In the genomic region with DNA sequence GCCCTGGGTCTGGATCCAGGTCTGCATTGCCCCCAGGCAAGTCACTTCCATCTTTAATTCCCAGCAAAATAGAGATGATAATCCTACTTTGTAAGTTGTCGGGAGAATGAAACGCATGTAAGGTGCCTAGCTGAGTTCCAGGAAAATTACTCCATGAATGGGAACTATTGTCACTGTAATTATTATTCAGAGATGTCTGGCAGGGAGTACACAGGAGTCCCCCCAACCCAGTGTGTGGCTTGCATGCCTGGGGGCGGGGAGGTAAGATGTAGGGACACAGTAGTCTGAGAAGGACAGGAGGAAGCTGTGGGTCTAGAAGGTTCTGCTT, we compare ENCODE assay signal across 12 cellular contexts.
DNase-seq lines count a peak whose midpoint lies in the region; ATAC-seq lines count a peak whose summit lies in the region.
"Had no signal": no experiment of that assay in that cellular context is flagged by ENCODE, and none has a peak within 500 bp of the region (broad histone marks: within the 10 kb centered on the region; RNA-seq: fewer than 3 reads in every experiment).

No MANE protein-coding gene starts in this region.

- peak overlapping the region in 6 of 7 donors; percentile 2 to 94 (median 89) for H3K27ac Mint-ChIP-seq in CD4-positive, alpha-beta memory T cell
- H3K27ac Mint-ChIP-seq in activated T-helper 17 cell treated with anti-CD3 and anti-CD28 coated beads, Interleukin-2, amount 50 U/mL, for 72 hours, result peak overlapping the region; percentile 36

- no peak overlapping the region for H3K4me2 ChIP-seq in neuronal stem cell (ENCODE audit: insufficient read depth, low read length, poor library complexity, severe bottlenecking)
- H3K4me2 ChIP-seq: SK-N-SH had no signal

- no peak overlapping the region for H2BK12ac ChIP-seq in neuronal stem cell (ENCODE audit: low read length)

- H3K4me3 ChIP-seq in CD4-positive, alpha-beta memory T cell (ENCODE audit: low read length in 2 of 2), result no peak overlapping the region
- H3K4me3 ChIP-seq in neuronal stem cell (ENCODE audit: low read length in 2 of 2), result no peak overlapping the region
- H3K4me3 ChIP-seq: K562 had no signal

- H2AK5ac ChIP-seq in neuronal stem cell (ENCODE audit: low read depth, low read length), result no peak overlapping the region

- H3K27me3 ChIP-seq in CD4-positive, alpha-beta memory T cell (ENCODE audit: insufficient read depth, low read length), result no peaks in the 10 kb centered on the region
- H3K27me3 ChIP-seq in neuronal stem cell (ENCODE audit: control insufficient read depth in 3 of 3, insufficient read depth in 3 of 3, low read depth in 1 of 3, low read length in 3 of 3), result peaks cover 0 to 30% (median 0%) of the 10 kb centered on the region in 3 experiments

- H3K4me1 ChIP-seq in CD4-positive, alpha-beta memory T cell (ENCODE audit: insufficient read depth, low read length), result peaks cover 42% of the 10 kb centered on the region
- H3K4me1 ChIP-seq in neuronal stem cell (ENCODE audit: control insufficient read depth in 2 of 2, insufficient read depth in 1 of 2, low read depth in 1 of 2, low read length in 2 of 2), result peaks cover 0 to 22% of the 10 kb centered on the region in 2 donors

- no peak overlapping the region for H3K9ac ChIP-seq in neuronal stem cell (ENCODE audit: low read depth, low read length, poor library complexity)
- H3K9ac ChIP-seq: SK-N-SH had no signal

- H3K9me3 Mint-ChIP-seq in CD4-positive, alpha-beta memory T cell, result no peaks in the 10 kb centered on the region
- no peaks in the 10 kb centered on the region for H3K9me3 Mint-ChIP-seq in activated T-helper 17 cell treated with anti-CD3 and anti-CD28 coated beads, Interleukin-2, amount 50 U/mL, for 72 hours

- no peaks in the 10 kb centered on the region for H3K9me3 ChIP-seq in CD4-positive, alpha-beta memory T cell (ENCODE audit: control insufficient read depth in 1 of 2, low read length in 2 of 2)
- no peaks in the 10 kb centered on the region for H3K9me3 ChIP-seq in neuronal stem cell (replicated peaks in 1 of 2; ENCODE audit: control insufficient read depth in 2 of 2, insufficient read depth in 1 of 2, low read depth in 1 of 2, low read length in 2 of 2)
- H3K9me3 ChIP-seq: SK-N-SH had no signal

- CTCF ChIA-PET in CD4-positive, alpha-beta memory T cell (lab: Charles Lee; ENCODE audit: partially characterized antibody), result interaction anchor here (1.0 to 3.2 kb wide), 3 partner anchors 28 to 103 kb away, joined by 3 to 15 read pairs (median 3); no protein-coding TSS in a partner anchor

- H3K14ac ChIP-seq in neuronal stem cell (ENCODE audit: low read length), result no peak overlapping the region

- H3K4me3 Mint-ChIP-seq in CD4-positive, alpha-beta memory T cell, result peak overlapping the region in 2 of 8 donors; percentile 45 to 73
- H3K4me3 Mint-ChIP-seq in activated T-helper 17 cell treated with anti-CD3 and anti-CD28 coated beads, Interleukin-2, amount 50 U/mL, for 72 hours, result no peak overlapping the region

- POLR2A ChIA-PET in CD4-positive, alpha-beta memory T cell (lab: Charles Lee; ENCODE audit: partially characterized antibody), result no interaction called here

- H3K27ac ChIP-seq in CD4-positive, alpha-beta memory T cell (ENCODE audit: low read depth, low read length), result no peak overlapping the region
- H3K27ac ChIP-seq in neuronal stem cell (replicated peaks; ENCODE audit: low read length), result no peak overlapping the region

- no peak overlapping the region for H2BK5ac ChIP-seq in neuronal stem cell (ENCODE audit: low read length)

- peaks cover 7 to 25% of the 10 kb centered on the region in 2 donors for H3K27me3 Mint-ChIP-seq in CD4-positive, alpha-beta memory T cell
- H3K27me3 Mint-ChIP-seq in activated T-helper 17 cell treated with anti-CD3 and anti-CD28 coated beads, Interleukin-2, amount 50 U/mL, for 72 hours, result peaks cover 6% of the 10 kb centered on the region

- no CpG with 5 or more reads among the region's 3 CpGs for WGBS in neuronal stem cell (ENCODE audit: extremely low coverage in 2 of 2, insufficient read length in 2 of 2, insufficient replicate concordance in 1 of 2), 2 donors

- no peaks in the 10 kb centered on the region for H3K36me3 Mint-ChIP-seq in CD4-positive, alpha-beta memory T cell
- no peaks in the 10 kb centered on the region for H3K36me3 Mint-ChIP-seq in activated T-helper 17 cell treated with anti-CD3 and anti-CD28 coated beads, Interleukin-2, amount 50 U/mL, for 72 hours (ENCODE audit: low read depth)

- no peak for ATAC-seq in activated T-helper 17 cell treated with anti-CD3 and anti-CD28 coated beads, Interleukin-2, amount 50 U/mL, for 72 hours (replicated peaks)
- no peak for ATAC-seq in left ventricle myocardium superior
- ATAC-seq: K562 had no signal

- no peak overlapping the region for H3K4ac ChIP-seq in neuronal stem cell (ENCODE audit: low read length)

- in situ Hi-C loops in KBM-7 (cut with MboI; ENCODE audit: low pct_unique_long_range_greater_than_20kb, low sequenced_read_pairs), result no loop called here

- H2AFZ ChIP-seq in neuronal stem cell (ENCODE audit: low read length), result no peak overlapping the region

- no peak overlapping the region for H2BK120ac ChIP-seq in neuronal stem cell (ENCODE audit: low read depth, low read length)

- DNase-seq in CD4-positive, alpha-beta memory T cell, result no peak
- peak; percentile 5 for DNase-seq in KBM-7
- DNase-seq in neuronal stem cell (ENCODE audit: low spot score), result no peak
- no peak for DNase-seq in SK-N-DZ (ENCODE audit: low spot score)
- no peak for DNase-seq in left ventricle myocardium superior
- no peak for DNase-seq in NCI-H2081 (lab: John Stamatoyannopoulos, UW)
- DNase-seq: AML-193; DMS79 treated with DMSO at 0.1 percent for 48 hours; NK-92 treated with Interleukin-12 subunit alpha and Interleukin-12 subunit beta, amount 100 ng/mL, for 24 hours had no signal

- H3K36me3 ChIP-seq in CD4-positive, alpha-beta memory T cell (ENCODE audit: insufficient read depth, low read length), result no peaks in the 10 kb centered on the region
- H3K36me3 ChIP-seq in neuronal stem cell (replicated peaks in 1 of 2; ENCODE audit: control insufficient read depth in 2 of 2, insufficient read depth in 2 of 2, low read length in 2 of 2), result no peaks in the 10 kb centered on the region

- no peak overlapping the region for H3K23ac ChIP-seq in neuronal stem cell (ENCODE audit: low read depth, low read length, poor library complexity)

- no peak overlapping the region for H4K8ac ChIP-seq in neuronal stem cell (ENCODE audit: low read depth, low read length)

- peak overlapping the region; percentile 79 for H3K18ac ChIP-seq in neuronal stem cell (ENCODE audit: low read length)

- no peak overlapping the region for H2BK15ac ChIP-seq in neuronal stem cell (ENCODE audit: low read length)

- H4K91ac ChIP-seq in neuronal stem cell (ENCODE audit: low read depth, low read length, poor library complexity), result no peak overlapping the region

- no peaks in the 10 kb centered on the region for H3K79me1 ChIP-seq in neuronal stem cell (ENCODE audit: low read depth, low read length)

- peaks cover 29 to 48% (median 46%) of the 10 kb centered on the region in 4 donors for H3K4me1 Mint-ChIP-seq in CD4-positive, alpha-beta memory T cell
- peaks cover 39% of the 10 kb centered on the region for H3K4me1 Mint-ChIP-seq in activated T-helper 17 cell treated with anti-CD3 and anti-CD28 coated beads, Interleukin-2, amount 50 U/mL, for 72 hours

- intact Hi-C loops in CD4-positive, alpha-beta memory T cell (cut with micrococcal nuclease), result no loop called here
- intact Hi-C loops in left ventricle myocardium superior (cut with micrococcal nuclease), result no loop called here
